Comparison of ENCODE assay signal across 19 cellular contexts in genomic region chr2:199992296-199992695, GRCh38.
"Had no signal": no experiment of that assay in that cellular context is flagged by ENCODE, and none has a peak within 500 bp of the region (broad histone marks: within the 10 kb centered on the region; RNA-seq: fewer than 3 reads in every experiment).

No MANE protein-coding gene starts in this region.

- DNase-seq: colonic mucosa; cortex of kidney; effector CD8-positive, alpha-beta T cell; esophagus squamous epithelium; foreskin melanocyte; gastrocnemius medialis; glutamatergic neuron; head of caudate nucleus; heart right ventricle; hippocampal formation; left cardiac atrium; left lung; left ventricle myocardium superior; lower lobe of right lung; mesenchymal stem cell; mucosa of descending colon; naive B cell had no signal

- H3K27ac Mint-ChIP-seq: dendritic cell treated with granulocyte-macrophage colony-stimulating factor and Interleukin-4, amounts not matched to agents 40 ng/mL and 50 ng/mL, for 4 days; mesothelial cell of epicardium had no signal

- H3K4me1 ChIP-seq: colonic mucosa, lower lobe of right lung had no signal

- ATAC-seq: gastrocnemius medialis, heart right ventricle, left cardiac atrium, left lung, left ventricle myocardium superior, lower lobe of right lung, mucosa of descending colon had no signal

- H3K36me3 Mint-ChIP-seq: mesothelial cell of epicardium, naive B cell had no signal

- H3K4me3 Mint-ChIP-seq: dendritic cell treated with granulocyte-macrophage colony-stimulating factor and Interleukin-4, amounts not matched to agents 40 ng/mL and 50 ng/mL, for 4 days; mesothelial cell of epicardium; naive B cell had no signal

- H3K27ac ChIP-seq: colonic mucosa, esophagus squamous epithelium, gastrocnemius medialis, heart right ventricle, left lung, lower lobe of right lung had no signal

- H3K9me3 ChIP-seq: colonic mucosa, esophagus squamous epithelium, gastrocnemius medialis, left lung, lower lobe of right lung, mucosa of descending colon had no signal

- H3K9me3 Mint-ChIP-seq: dendritic cell treated with granulocyte-macrophage colony-stimulating factor and Interleukin-4, amounts not matched to agents 40 ng/mL and 50 ng/mL, for 4 days; naive B cell had no signal

- H3K4me3 ChIP-seq: colonic mucosa, esophagus squamous epithelium, gastrocnemius medialis, heart right ventricle, left lung, lower lobe of right lung, mucosa of descending colon had no signal

- H3K4me1 Mint-ChIP-seq: naive B cell had no signal

- H3K27me3 ChIP-seq: colonic mucosa, esophagus squamous epithelium, gastrocnemius medialis, heart right ventricle, left lung had no signal

- H3K36me3 ChIP-seq: colonic mucosa, esophagus squamous epithelium, gastrocnemius medialis, heart right ventricle, left lung, lower lobe of right lung had no signal

- H3K27me3 Mint-ChIP-seq: dendritic cell treated with granulocyte-macrophage colony-stimulating factor and Interleukin-4, amounts not matched to agents 40 ng/mL and 50 ng/mL, for 4 days had no signal
